8 cellular contexts compared by ENCODE assay signal in genomic region chr11:86688398-86689179, GRCh38. TPM values are rescaled to one million over a fixed set of nuclear protein-coding genes. Genes with fewer than 3 reads are reported as not detected.
DNase-seq lines count a peak whose midpoint lies in the region; ATAC-seq and TF ChIP-seq lines count a peak whose summit lies in the region.

No MANE protein-coding gene starts in this region.

- H3K79me1 ChIP-seq in mesenchymal stem cell (replicated peaks; ENCODE audit: low read length, poor library complexity, severe bottlenecking) (no peaks in the 10 kb centered on the region), H9 (ENCODE audit: insufficient read depth, low read depth, low read length, poor library complexity, severe bottlenecking) (no peaks in the 10 kb centered on the region)

- no peak overlapping the region for H3K14ac ChIP-seq in mesenchymal stem cell (ENCODE audit: low read length in 2 of 2)
- H3K14ac ChIP-seq in H9 (ENCODE audit: insufficient read depth, low read length): no peak overlapping the region

- H2AK5ac ChIP-seq in mesenchymal stem cell (ENCODE audit: low read length, severe bottlenecking) (peak overlapping the region; percentile 27), H9 (ENCODE audit: insufficient read length, low read length) (no peak overlapping the region)

- H3K27me3 Mint-ChIP-seq in activated CD4-positive, alpha-beta memory T cell treated with anti-CD3 and anti-CD28 coated beads for 36 hours: peaks cover 9% of the 10 kb centered on the region
- H3K27me3 Mint-ChIP-seq in H9 (ENCODE audit: low read depth): no peaks in the 10 kb centered on the region

- H2BK12ac ChIP-seq in mesenchymal stem cell (ENCODE audit: low read length in 2 of 2): peak overlapping the region; percentile 70 to 96
- H2BK12ac ChIP-seq in H9 (ENCODE audit: insufficient read length, low read depth, low read length): no peak overlapping the region

- H3K4me3 ChIP-seq in mesenchymal stem cell (ENCODE audit: insufficient read depth in 1 of 2, low read depth in 1 of 2, low read length in 2 of 2): no peak overlapping the region

- peak overlapping the region; percentile 93 for H3K27ac ChIP-seq in mesenchymal stem cell (ENCODE audit: low read length, poor library complexity, severe bottlenecking)
- no peak overlapping the region for H3K27ac ChIP-seq in H9 (ENCODE audit: insufficient read length, low read depth, low read length)

- no peaks in the 10 kb centered on the region for H3K36me3 ChIP-seq in mesenchymal stem cell (ENCODE audit: control insufficient read depth in 1 of 2, insufficient read depth in 2 of 2, low read depth in 1 of 2, low read length in 2 of 2)

- peak overlapping the region in 1 of 2 experiments; percentile 6 for H3K4ac ChIP-seq in mesenchymal stem cell (ENCODE audit: low read depth in 1 of 2, low read length in 2 of 2)
- H3K4ac ChIP-seq in H9 (ENCODE audit: low read depth, low read length): no peak overlapping the region

- H3K56ac ChIP-seq in H9 (ENCODE audit: insufficient read length, low read depth, low read length): no peak overlapping the region

- peaks cover 20% of the 10 kb centered on the region for H3K4me1 Mint-ChIP-seq in activated CD4-positive, alpha-beta memory T cell treated with anti-CD3 and anti-CD28 coated beads for 36 hours (ENCODE audit: low read depth)
- peaks cover 0 to 8% of the 10 kb centered on the region in 2 experiments; a peak in 2 of 4 replicates for H3K4me1 Mint-ChIP-seq in H9

- H4K8ac ChIP-seq in mesenchymal stem cell (ENCODE audit: low read length): peak overlapping the region; percentile 50
- H4K8ac ChIP-seq in H9 (replicated peaks; ENCODE audit: insufficient read length, low read depth, low read length): no peak overlapping the region

- H4K91ac ChIP-seq in mesenchymal stem cell (ENCODE audit: low read length) (peak overlapping the region; percentile 47), H9 (ENCODE audit: insufficient read length, low read depth, low read length) (no peak overlapping the region)

- H3K36me3 Mint-ChIP-seq in activated CD4-positive, alpha-beta memory T cell treated with anti-CD3 and anti-CD28 coated beads for 36 hours: no peaks in the 10 kb centered on the region
- H3K36me3 Mint-ChIP-seq in H9 (ENCODE audit: insufficient read depth in 1 of 3, low read depth in 3 of 3): no peaks in the 10 kb centered on the region

- H3K9me3 ChIP-seq in mesenchymal stem cell (ENCODE audit: control insufficient read depth, low read length) (no peaks in the 10 kb centered on the region), H9 (ENCODE audit: control insufficient read depth, low read depth, low read length) (no peaks in the 10 kb centered on the region)

- no peak overlapping the region for H2AFZ ChIP-seq in mesenchymal stem cell (ENCODE audit: low read depth, low read length)
- no peak overlapping the region for H2AFZ ChIP-seq in H9 (ENCODE audit: low read length)

- H3K18ac ChIP-seq in mesenchymal stem cell (ENCODE audit: low read depth in 1 of 2, low read length in 2 of 2): peak overlapping the region; percentile 56 to 85
- H3K18ac ChIP-seq in H9 (ENCODE audit: insufficient read length, low read depth, low read length): no peak overlapping the region

- H4K20me1 ChIP-seq in H9 (ENCODE audit: control insufficient read depth, insufficient read depth, insufficient read length): no peaks in the 10 kb centered on the region

- peak overlapping the region; percentile 37 for H2BK120ac ChIP-seq in mesenchymal stem cell (ENCODE audit: low read depth, low read length)
- no peak overlapping the region for H2BK120ac ChIP-seq in H9 (ENCODE audit: low read depth, low read length, poor library complexity, severe bottlenecking)

- H3K4me2 ChIP-seq in mesenchymal stem cell (ENCODE audit: low read length, poor library complexity, severe bottlenecking) (peak overlapping the region; percentile 15), H9 (ENCODE audit: insufficient read depth, insufficient read length, low read length) (no peak overlapping the region)

- peak; percentile 61 for DNase-seq in activated CD4-positive, alpha-beta memory T cell treated with anti-CD3 and anti-CD28 coated beads for 36 hours
- DNase-seq in mesenchymal stem cell (peak; percentile 97), activated gamma-delta T cell (lab: John Stamatoyannopoulos, UW) (no peak), medulla oblongata (ENCODE audit: extremely low spot score) (no peak), NCI-H524 treated with DMSO at 0.1 percent for 48 hours (lab: John Stamatoyannopoulos, UW) (no peak), H9 (no peak)

- H2BK5ac ChIP-seq in mesenchymal stem cell (ENCODE audit: low read depth, low read length, poor library complexity, severe bottlenecking): peak overlapping the region; percentile 69
- H2BK5ac ChIP-seq in H9 (ENCODE audit: insufficient read length, low read length): no peak overlapping the region

- no peaks in the 10 kb centered on the region for H3K9me3 Mint-ChIP-seq in activated CD4-positive, alpha-beta memory T cell treated with anti-CD3 and anti-CD28 coated beads for 36 hours
- no peaks in the 10 kb centered on the region for H3K9me3 Mint-ChIP-seq in H9

- H3K27ac Mint-ChIP-seq in activated CD4-positive, alpha-beta memory T cell treated with anti-CD3 and anti-CD28 coated beads for 36 hours: peak overlapping the region; percentile 83
- 0 out of 7 replicates have a peak overlapping the region, but pooled peaks of 1 of the 3 experiments have one; percentile 42 for H3K27ac Mint-ChIP-seq in H9

- 43% methylated on average over 4 of the region's 4 CpGs for WGBS in mesenchymal stem cell
- no CpG with 5 or more reads among the region's 4 CpGs for WGBS in H9 (ENCODE audit: extremely low coverage, insufficient read length, low lambda C conversion rate)

- H3K27me3 ChIP-seq in mesenchymal stem cell (ENCODE audit: control insufficient read depth in 1 of 2, insufficient read depth in 1 of 2, low read length in 2 of 2) (no peaks in the 10 kb centered on the region), H9 (ENCODE audit: insufficient read depth, low read length) (no peaks in the 10 kb centered on the region)

- no peaks in the 10 kb centered on the region for H3K79me2 ChIP-seq in H9 (ENCODE audit: insufficient read depth, low read length)

- H4K5ac ChIP-seq in H9 (ENCODE audit: insufficient read length, low read depth, low read length): no peak overlapping the region

- POLR2A ChIA-PET in activated CD4-positive, alpha-beta memory T cell treated with anti-CD3 and anti-CD28 coated beads for 36 hours (lab: Charles Lee): interaction anchor here (1.0 to 1.7 kb wide), 2 partner anchors 52 to 117 kb away, joined by 4 read pairs; no protein-coding TSS in a partner anchor

- no peak overlapping the region for H2BK20ac ChIP-seq in H9 (ENCODE audit: low read depth, low read length, poor library complexity, severe bottlenecking)

- intact Hi-C loops in activated CD4-positive, alpha-beta memory T cell treated with anti-CD3 and anti-CD28 coated beads for 36 hours (cut with micrococcal nuclease): loop anchor here (2.0 to 5.0 kb wide), 2 partner anchors 96 to 231 kb away; no protein-coding TSS in a partner anchor

- ATAC-seq in GM18868 (IDR thresholded peaks at IDR 0.05; ENCODE audit: unreplicated experiment) (peak; percentile 95), HG03039 (IDR thresholded peaks at IDR 0.05; ENCODE audit: unreplicated experiment) (peak; percentile 71)

- CTCF ChIA-PET in activated CD4-positive, alpha-beta memory T cell treated with anti-CD3 and anti-CD28 coated beads for 36 hours (lab: Charles Lee): interaction anchor here (0.7 kb wide), 1 partner anchor 80 kb away, joined by 3 read pairs; no protein-coding TSS in a partner anchor

- no peak overlapping the region for H3K4me3 Mint-ChIP-seq in activated CD4-positive, alpha-beta memory T cell treated with anti-CD3 and anti-CD28 coated beads for 36 hours
- H3K4me3 Mint-ChIP-seq in H9: no peak overlapping the region

- H2BK15ac ChIP-seq in mesenchymal stem cell (ENCODE audit: low read depth, poor library complexity, severe bottlenecking): no peak overlapping the region
- H2BK15ac ChIP-seq in H9 (ENCODE audit: low read depth, low read length): no peak overlapping the region

- H3K23ac ChIP-seq in mesenchymal stem cell (ENCODE audit: low read length in 2 of 2) (no peak overlapping the region), H9 (ENCODE audit: insufficient read length, low read depth, low read length) (no peak overlapping the region)

- no peak overlapping the region for H3K9ac ChIP-seq in mesenchymal stem cell (ENCODE audit: low read length)
- no peak overlapping the region for H3K9ac ChIP-seq in H9 (ENCODE audit: extremely low read depth, insufficient read length, low read length)

- no peak for TF ChIP-seq CTCF in H9 (conservative IDR thresholded peaks at IDR 0.05)

- H3K23me2 ChIP-seq in H9 (ENCODE audit: insufficient read length, low read depth, low read length, poor library complexity, severe bottlenecking): no peaks in the 10 kb centered on the region

- H3T11ph ChIP-seq in H9 (ENCODE audit: low read length): no peak overlapping the region

- H3K4me1 ChIP-seq in mesenchymal stem cell (ENCODE audit: control insufficient read depth, insufficient read depth, low read depth, low read length) (peaks cover 7% of the 10 kb centered on the region), H9 (ENCODE audit: insufficient read depth, low read length) (no peaks in the 10 kb centered on the region)

RNA-seq across cellular contexts. Expression of gene ME3, which starts 16.2 kb away (rescaled TPM):
- total RNA-seq in activated CD4-positive, alpha-beta memory T cell treated with anti-CD3 and anti-CD28 coated beads for 36 hours: 1 to 10 TPM; 2.3 to 2.8 TPM
- 12.5 TPM for polyA plus RNA-seq in mesenchymal stem cell (2013, experiment 1 of 2)
- polyA plus RNA-seq in mesenchymal stem cell (2013, experiment 2 of 2): 11.9 TPM
- 2.2 and 2.8 TPM in 2 replicates for total RNA-seq in H9 (2021)

Comparison
In these comparisons a context has a peak if more than half of its experiments do, and no peak if none do; other contexts are left out.
1. DNase-seq: peak in activated CD4-positive, alpha-beta memory T cell treated with anti-CD3 and anti-CD28 coated beads for 36 hours (single experiment) and mesenchymal stem cell (single experiment); none in activated gamma-delta T cell (single experiment), medulla oblongata (single experiment), NCI-H524 treated with DMSO at 0.1 percent for 48 hours (single experiment) and H9 (single experiment).